ENCODE assay signal across 22 cellular contexts in the genomic region with DNA sequence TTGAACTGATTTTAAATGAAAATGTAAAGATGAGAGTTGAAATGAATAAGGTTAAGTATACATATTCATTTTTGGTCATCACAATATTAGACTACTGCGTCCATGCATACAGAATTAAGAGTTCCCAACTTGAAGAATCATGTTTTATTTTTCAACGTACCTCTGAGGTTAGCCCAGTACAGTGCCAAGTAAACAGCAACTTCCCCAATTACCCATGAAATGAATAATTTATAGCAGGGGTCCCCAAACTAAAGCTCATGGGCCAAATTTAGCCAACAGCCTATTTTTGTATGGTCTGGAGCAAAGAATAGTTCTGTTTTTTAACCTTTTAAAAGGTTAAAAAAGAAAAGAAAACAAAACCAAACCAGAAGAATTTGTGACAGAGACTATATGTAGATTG.
"Had no signal": no experiment of that assay in that cellular context is flagged by ENCODE, and none has a peak within 500 bp of the region (broad histone marks: within the 10 kb centered on the region; RNA-seq: fewer than 3 reads in every experiment).

No MANE protein-coding gene starts in this region.

- ATAC-seq: foreskin keratinocyte, gastroesophageal sphincter, heart left ventricle, left lung, left ventricle myocardium superior, lower lobe of right lung, mucosa of descending colon had no signal

- H3K27me3 Mint-ChIP-seq: naive B cell had no signal

- H3K4me1 ChIP-seq: foreskin keratinocyte, heart left ventricle, left lung had no signal

- H3K27ac ChIP-seq: coronary artery, foreskin keratinocyte, heart left ventricle, hepatocyte, left lung, lower lobe of right lung had no signal

- H3K4me3 ChIP-seq: coronary artery, dorsolateral prefrontal cortex, esophagus muscularis mucosa, gastroesophageal sphincter, heart left ventricle, hepatocyte, left lung, lower lobe of right lung, mucosa of descending colon had no signal

- DNase-seq: dermis blood vessel endothelial cell; dorsolateral prefrontal cortex; effector CD4-positive, alpha-beta T cell; effector memory CD4-positive, alpha-beta T cell; foreskin keratinocyte; heart left ventricle; hypothalamus; immature natural killer cell; islet precursor cell; left cardiac atrium; left lung; left ventricle myocardium superior; lower lobe of right lung; mucosa of descending colon; naive B cell had no signal

- H3K4me1 Mint-ChIP-seq: mesothelial cell of epicardium, naive B cell had no signal

- H3K4me3 Mint-ChIP-seq: immature natural killer cell, mesothelial cell of epicardium, naive B cell had no signal

- FAIRE-seq: endothelial cell of umbilical vein, frontal cortex had no signal

- H3K27ac Mint-ChIP-seq: mesothelial cell of epicardium had no signal

- H3K27me3 ChIP-seq: dorsolateral prefrontal cortex, esophagus muscularis mucosa, foreskin keratinocyte, gastroesophageal sphincter, heart left ventricle, hepatocyte, left lung had no signal

- H3K9me3 ChIP-seq: esophagus muscularis mucosa, gastroesophageal sphincter, heart left ventricle, left lung, lower lobe of right lung, mucosa of descending colon had no signal

- H3K9me3 Mint-ChIP-seq: immature natural killer cell, mesothelial cell of epicardium, naive B cell had no signal
